ENCODE assay signal across 1 cellular context in genomic region chr15:63818628-63819027, GRCh38.
TF ChIP-seq lines count a peak whose summit lies in the region.

No MANE protein-coding gene starts in this region.

TF ChIP-seq in H1, 55 proteins besides CTCF, POLR2A, EP300 and RAD21:
- TF ChIP-seq EGR1 (IDR thresholded peaks at IDR 0.05; ENCODE audit: borderline replicate concordance, low read depth, low read length) (no peak), SUZ12 (IDR thresholded peaks at IDR 0.05; ENCODE audit: low read length) (no peak), PHF8 (conservative IDR thresholded peaks at IDR 0.05; ENCODE audit: low read depth, low read length) (no peak), KDM1A (IDR thresholded peaks at IDR 0.05; ENCODE audit: borderline replicate concordance, low read length) (no peak), CBX8 (IDR thresholded peaks at IDR 0.05; ENCODE audit: borderline replicate concordance, low read depth, low read length) (no peak), KDM5A (IDR thresholded peaks at IDR 0.05; ENCODE audit: low read length) (no peak), GABPA (IDR thresholded peaks at IDR 0.05; ENCODE audit: borderline replicate concordance, insufficient read depth, low read length) (no peak), CTBP2 (IDR thresholded peaks at IDR 0.05; ENCODE audit: borderline replicate concordance, insufficient read depth, insufficient read length, low read length) (no peak), BCL11A (IDR thresholded peaks at IDR 0.05; ENCODE audit: low read depth in 2 of 2, low read length in 2 of 2) (no peak), SIRT6 (IDR thresholded peaks at IDR 0.05; ENCODE audit: low read length) (no peak), SIX5 (IDR thresholded peaks at IDR 0.05; ENCODE audit: low read depth, low read length) (no peak), ASH2L (IDR thresholded peaks at IDR 0.05; ENCODE audit: low read length) (no peak), NANOG (IDR thresholded peaks at IDR 0.05; ENCODE audit: insufficient read depth, low read depth, low read length, poor library complexity, severe bottlenecking) (no peak), JUN (IDR thresholded peaks at IDR 0.05; ENCODE audit: low read depth, low read length) (no peak), CBX5 (IDR thresholded peaks at IDR 0.05; ENCODE audit: low read depth, low read length) (no peak), SP2 (IDR thresholded peaks at IDR 0.05; ENCODE audit: low read length) (no peak), CEBPB (IDR thresholded peaks at IDR 0.05; ENCODE audit: low read depth, low read length) (no peak), NRF1 (IDR thresholded peaks at IDR 0.05; ENCODE audit: low read depth, low read length) (no peak), MAFK (IDR thresholded peaks at IDR 0.05; ENCODE audit: low read depth, low read length) (no peak), RBBP5 (IDR thresholded peaks at IDR 0.05; ENCODE audit: borderline replicate concordance, low read depth, low read length) (no peak)
